10 cellular contexts compared by ENCODE assay signal in the genomic region with DNA sequence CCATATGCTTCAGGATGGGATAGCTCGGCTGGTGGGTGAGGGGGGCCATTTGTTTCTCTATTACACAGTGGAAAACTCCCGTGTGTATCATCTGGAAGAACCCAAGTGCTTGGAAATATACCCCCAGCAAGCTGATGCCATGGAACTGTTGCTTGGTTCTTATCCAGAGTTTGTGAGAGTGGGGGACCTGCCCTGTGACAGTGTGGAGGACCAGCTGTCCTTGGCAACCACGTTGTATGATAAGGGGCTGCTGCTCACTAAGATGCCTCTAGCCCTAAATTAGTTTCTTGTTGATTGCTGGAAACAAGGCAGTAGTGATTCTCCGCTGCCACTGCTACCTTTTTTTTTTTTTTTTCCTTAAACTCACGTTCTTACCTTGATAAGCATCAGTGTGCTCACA. TPM values are rescaled to one million over a fixed set of nuclear protein-coding genes. Genes with fewer than 3 reads are reported as not detected.
DNase-seq lines count a peak whose midpoint lies in the region; ATAC-seq and TF ChIP-seq lines count a peak whose summit lies in the region.
"Had no signal": no experiment of that assay in that cellular context is flagged by ENCODE, and none has a peak within 500 bp of the region (broad histone marks: within the 10 kb centered on the region; RNA-seq: fewer than 3 reads in every experiment).

No MANE protein-coding gene starts in this region.

- H2AFZ ChIP-seq in mesenchymal stem cell (ENCODE audit: low read depth, low read length), result no peak overlapping the region

- H3K4me2 ChIP-seq in mesenchymal stem cell (ENCODE audit: low read length, poor library complexity, severe bottlenecking), result no peak overlapping the region

- intact Hi-C loops in Right ventricle myocardium superior (cut with DNase I), result no loop called here
- intact Hi-C loops in left cardiac atrium (cut with DNase I), result no loop called here
- intact Hi-C loops in right cardiac atrium (cut with DNase I), result no loop called here
- intact Hi-C loops in transverse colon (cut with DNase I; ENCODE audit: low total_unique reads), result no loop called here

- peaks cover 30% of the 10 kb centered on the region for H3K4me1 Mint-ChIP-seq in T-helper 17 cell

- WGBS in right cardiac atrium, result 53% methylated on average over 5 of the region's 5 CpGs
- 62 to 72% methylated on average over 3 to 5 of the region's 5 CpGs for WGBS in transverse colon (ENCODE audit: low coverage in 1 of 2), 2 donors
- WGBS in mesenchymal stem cell, result 92% methylated on average over 4 of the region's 5 CpGs

- TF ChIP-seq EP300 in transverse colon (IDR thresholded peaks at IDR 0.05; ENCODE audit: low read depth), result no peak

- H3K4me3 Mint-ChIP-seq in T-helper 17 cell, result peak overlapping the region; percentile 90

- no peak overlapping the region for H2BK12ac ChIP-seq in mesenchymal stem cell (ENCODE audit: low read length in 2 of 2)

- ATAC-seq in Right ventricle myocardium superior (ENCODE audit: poor library complexity) (peak; percentile 30), left cardiac atrium (no peak), T-helper 17 cell (no peak), right cardiac atrium (peak in 1 of 2 donors; percentile 25)

- no peak overlapping the region for H3K9ac ChIP-seq in mesenchymal stem cell (ENCODE audit: low read length)

- H3K4me3 ChIP-seq in right cardiac atrium (ENCODE audit: low read length), result peak overlapping the region; percentile 0
- H3K4me3 ChIP-seq in transverse colon, result no peak overlapping the region
- H3K4me3 ChIP-seq in mesenchymal stem cell (ENCODE audit: insufficient read depth in 1 of 2, low read depth in 1 of 2, low read length in 2 of 2), result peak overlapping the region in 1 of 2 experiments; percentile 87

- no peak overlapping the region for H3K18ac ChIP-seq in mesenchymal stem cell (ENCODE audit: low read depth in 1 of 2, low read length in 2 of 2)

- no peak overlapping the region for H2AK5ac ChIP-seq in mesenchymal stem cell (ENCODE audit: low read length, severe bottlenecking)

- in situ Hi-C loops in transverse colon (cut with MboI; ENCODE audit: low pct_ligation_motif_present in 1 of 4, low pct_unique_long_range_greater_than_20kb in 1 of 4, low sequenced_read_pairs in 3 of 4), result no loop called here

- no peak for TF ChIP-seq POLR2A in transverse colon (IDR thresholded peaks at IDR 0.05)

- H3K27me3 ChIP-seq in right cardiac atrium (ENCODE audit: control insufficient read depth, insufficient read depth) (no peaks in the 10 kb centered on the region), transverse colon (no peaks in the 10 kb centered on the region), mesenchymal stem cell (ENCODE audit: control insufficient read depth in 1 of 2, insufficient read depth in 1 of 2, low read length in 2 of 2) (no peaks in the 10 kb centered on the region)

- H3K27ac Mint-ChIP-seq in T-helper 17 cell, result peak overlapping the region; percentile 90

- H3K79me1 ChIP-seq in mesenchymal stem cell (replicated peaks; ENCODE audit: low read length, poor library complexity, severe bottlenecking), result peaks cover 28% of the 10 kb centered on the region

- no peak overlapping the region for H2BK5ac ChIP-seq in mesenchymal stem cell (ENCODE audit: low read depth, low read length, poor library complexity, severe bottlenecking)

- no peak overlapping the region for H2BK120ac ChIP-seq in mesenchymal stem cell (ENCODE audit: low read depth, low read length)

- H3K36me3 ChIP-seq in transverse colon, result no peaks in the 10 kb centered on the region
- peaks cover 6 to 34% of the 10 kb centered on the region in 2 experiments for H3K36me3 ChIP-seq in mesenchymal stem cell (ENCODE audit: control insufficient read depth in 1 of 2, insufficient read depth in 2 of 2, low read depth in 1 of 2, low read length in 2 of 2)

- H4K91ac ChIP-seq in mesenchymal stem cell (ENCODE audit: low read length), result no peak overlapping the region

- H4K8ac ChIP-seq in mesenchymal stem cell (ENCODE audit: low read length), result no peak overlapping the region

- H3K23ac ChIP-seq in mesenchymal stem cell (ENCODE audit: low read length in 2 of 2), result no peak overlapping the region

- H3K27ac ChIP-seq in right cardiac atrium (ENCODE audit: low read length), result peak overlapping the region; percentile 37
- no peak overlapping the region for H3K27ac ChIP-seq in transverse colon
- no peak overlapping the region for H3K27ac ChIP-seq in mesenchymal stem cell (ENCODE audit: low read length, poor library complexity, severe bottlenecking)

- H3K4me1 ChIP-seq in right cardiac atrium (ENCODE audit: control insufficient read depth, insufficient read depth, low read length), result peaks cover 8% of the 10 kb centered on the region
- H3K4me1 ChIP-seq in transverse colon, result peaks cover 14 to 30% (median 24%) of the 10 kb centered on the region in 4 donors
- H3K4me1 ChIP-seq in mesenchymal stem cell (ENCODE audit: control insufficient read depth, insufficient read depth, low read depth, low read length), result peaks cover 20% of the 10 kb centered on the region

- peaks cover 2% of the 10 kb centered on the region for H3K36me3 Mint-ChIP-seq in T-helper 17 cell (ENCODE audit: low read depth)

- DNase-seq in Right ventricle myocardium superior, result no peak
- DNase-seq in left cardiac atrium, result no peak
- DNase-seq in T-helper 17 cell, result no peak
- DNase-seq in right cardiac atrium, result peak in 1 of 3 donors; percentile 59
- DNase-seq in superior temporal gyrus (ENCODE audit: extremely low spot score), result peak; percentile 6
- DNase-seq in transverse colon, result no peak
- DNase-seq in dermis blood vessel endothelial cell, result no peak
- no peak for DNase-seq in mesenchymal stem cell
- DNase-seq: foreskin melanocyte, NCI-H1092 treated with DMSO at 0.1 percent for 48 hours had no signal

- H3K9me3 ChIP-seq in T-helper 17 cell (ENCODE audit: control insufficient read depth, low read length, poor library complexity, severe bottlenecking), result no peaks in the 10 kb centered on the region
- H3K9me3 ChIP-seq in right cardiac atrium (ENCODE audit: control insufficient read depth, low read length), result no peaks in the 10 kb centered on the region
- H3K9me3 ChIP-seq in transverse colon, result no peaks in the 10 kb centered on the region
- no peaks in the 10 kb centered on the region for H3K9me3 ChIP-seq in mesenchymal stem cell (ENCODE audit: control insufficient read depth, low read length)

- no peak for TF ChIP-seq CTCF in transverse colon (IDR thresholded peaks at IDR 0.05)

- no peak overlapping the region for H3K4ac ChIP-seq in mesenchymal stem cell (ENCODE audit: low read depth in 1 of 2, low read length in 2 of 2)

- no peak overlapping the region for H2BK15ac ChIP-seq in mesenchymal stem cell (ENCODE audit: low read depth, poor library complexity, severe bottlenecking)

- H3K14ac ChIP-seq in mesenchymal stem cell (ENCODE audit: low read length in 2 of 2), result no peak overlapping the region

- H3K27me3 Mint-ChIP-seq in T-helper 17 cell, result no peaks in the 10 kb centered on the region

RNA-seq across cellular contexts. Expression of gene RIOX1, which starts 1.9 kb away (rescaled TPM):
- 7.1 TPM for total RNA-seq in Right ventricle myocardium superior
- 1 to 10 TPM; 9.2 to 9.4 TPM for total RNA-seq in left cardiac atrium
- total RNA-seq in T-helper 17 cell, result 10 to 100 TPM; 25.1 to 31.7 TPM
- 10 to 100 TPM in 3 of 4 donors, 1 to 10 TPM in 1; 9.2 to 14.4 (median 11.6) TPM for total RNA-seq in right cardiac atrium
- polyA plus RNA-seq in right cardiac atrium, result 7.3 TPM
- 10 to 100 TPM in 3 of 4 donors, 1 to 10 TPM in 1; 9.6 to 39.8 (median 18.0) TPM for total RNA-seq in transverse colon
- 27.0 and 31.0 TPM in 2 replicates for total RNA-seq in dermis blood vessel endothelial cell
- 6.5 TPM for polyA plus RNA-seq in mesenchymal stem cell (2013, experiment 1 of 2)
- polyA plus RNA-seq in mesenchymal stem cell (2013, experiment 2 of 2), result 6.7 TPM

RNA-seq across cellular contexts. Expression of gene NUMB, which starts 34.3 kb away (rescaled TPM):
- 37.2 TPM for total RNA-seq in Right ventricle myocardium superior
- total RNA-seq in left cardiac atrium, result 10 to 100 TPM; 40.8 to 53.1 TPM
- 10 to 100 TPM; 38.8 to 45.7 TPM for total RNA-seq in T-helper 17 cell
- 10 to 100 TPM; 40.8 to 50.0 (median 43.5) TPM for total RNA-seq in right cardiac atrium
- 21.1 TPM for polyA plus RNA-seq in right cardiac atrium
- total RNA-seq in transverse colon, result 100 to 1,000 TPM in 2 of 4 donors, 10 to 100 TPM in 2; 64.7 to 117 (median 103) TPM
- total RNA-seq in dermis blood vessel endothelial cell, result 46.3 and 81.6 TPM in 2 replicates
- 98.9 TPM for polyA plus RNA-seq in mesenchymal stem cell (2013, experiment 1 of 2)
- polyA plus RNA-seq in mesenchymal stem cell (2013, experiment 2 of 2), result 96.7 TPM

RNA-seq across cellular contexts. Expression of gene ACOT1, which starts 44.3 kb away (rescaled TPM):
- 27.4 TPM for total RNA-seq in Right ventricle myocardium superior
- 10 to 100 TPM in 1 of 2 donors, 1 to 10 TPM in 1; 7.9 to 23.3 TPM for total RNA-seq in left cardiac atrium
- 1 to 10 TPM; 2.2 to 3.6 TPM for total RNA-seq in T-helper 17 cell
- 10 to 100 TPM in 2 of 4 donors, 1 to 10 TPM in 2; 4.9 to 14.7 (median 7.7) TPM for total RNA-seq in right cardiac atrium
- 16.2 TPM for polyA plus RNA-seq in right cardiac atrium
- total RNA-seq in transverse colon, result 10 to 100 TPM in 1 of 4 donors, 1 to 10 TPM in 2, under 1 TPM in 1; 0.40 to 10.9 (median 7.6) TPM
- 2.0 and 3.5 TPM in 2 replicates for total RNA-seq in dermis blood vessel endothelial cell
- polyA plus RNA-seq in mesenchymal stem cell (2013, experiment 1 of 2), result 14.5 TPM
- polyA plus RNA-seq in mesenchymal stem cell (2013, experiment 2 of 2), result 14.8 TPM
